ENCODE assay signal across 1 cellular context in the genomic region with DNA sequence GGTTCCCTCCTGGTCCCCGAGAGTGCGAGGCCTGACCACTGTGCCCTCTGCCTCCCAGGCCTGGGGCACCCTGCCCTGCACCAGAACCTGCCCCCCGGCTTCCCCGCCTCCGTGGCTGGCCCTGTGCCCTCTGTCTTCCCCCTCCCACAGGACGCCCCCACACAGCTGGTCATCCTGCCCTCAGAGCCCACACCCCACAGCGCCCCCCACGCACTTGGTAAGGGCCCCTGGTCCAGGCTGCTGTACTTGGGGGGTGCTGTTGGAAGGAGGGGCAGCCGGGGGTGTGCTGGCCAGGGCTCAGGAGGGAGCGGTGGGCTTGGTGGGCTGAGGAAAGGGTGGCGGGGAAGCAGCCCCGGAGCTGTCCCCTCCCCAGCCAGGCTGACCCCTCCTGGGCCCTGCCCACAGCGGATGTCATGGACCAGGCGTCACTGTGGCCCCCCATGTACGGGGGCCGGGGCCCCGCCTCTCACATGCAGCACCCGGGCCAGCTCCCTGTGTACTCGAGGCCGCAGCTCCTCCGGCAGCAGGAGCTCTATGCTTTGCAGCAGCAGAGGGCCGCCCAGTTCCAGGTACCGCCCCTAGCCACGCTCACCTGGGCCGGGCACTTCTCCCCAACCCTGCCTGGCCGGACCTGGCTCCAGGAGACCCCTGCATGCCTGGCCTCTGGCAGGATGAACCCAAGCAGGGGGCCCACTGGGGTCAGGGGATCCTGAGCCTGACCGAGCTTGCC.
TF ChIP-seq lines count a peak whose summit lies in the region.

No MANE protein-coding gene starts in this region.

TF ChIP-seq in GM23338, 12 proteins besides CTCF, POLR2A, EP300 and RAD21 (continued from another document):
- TF ChIP-seq, protein P1, sequence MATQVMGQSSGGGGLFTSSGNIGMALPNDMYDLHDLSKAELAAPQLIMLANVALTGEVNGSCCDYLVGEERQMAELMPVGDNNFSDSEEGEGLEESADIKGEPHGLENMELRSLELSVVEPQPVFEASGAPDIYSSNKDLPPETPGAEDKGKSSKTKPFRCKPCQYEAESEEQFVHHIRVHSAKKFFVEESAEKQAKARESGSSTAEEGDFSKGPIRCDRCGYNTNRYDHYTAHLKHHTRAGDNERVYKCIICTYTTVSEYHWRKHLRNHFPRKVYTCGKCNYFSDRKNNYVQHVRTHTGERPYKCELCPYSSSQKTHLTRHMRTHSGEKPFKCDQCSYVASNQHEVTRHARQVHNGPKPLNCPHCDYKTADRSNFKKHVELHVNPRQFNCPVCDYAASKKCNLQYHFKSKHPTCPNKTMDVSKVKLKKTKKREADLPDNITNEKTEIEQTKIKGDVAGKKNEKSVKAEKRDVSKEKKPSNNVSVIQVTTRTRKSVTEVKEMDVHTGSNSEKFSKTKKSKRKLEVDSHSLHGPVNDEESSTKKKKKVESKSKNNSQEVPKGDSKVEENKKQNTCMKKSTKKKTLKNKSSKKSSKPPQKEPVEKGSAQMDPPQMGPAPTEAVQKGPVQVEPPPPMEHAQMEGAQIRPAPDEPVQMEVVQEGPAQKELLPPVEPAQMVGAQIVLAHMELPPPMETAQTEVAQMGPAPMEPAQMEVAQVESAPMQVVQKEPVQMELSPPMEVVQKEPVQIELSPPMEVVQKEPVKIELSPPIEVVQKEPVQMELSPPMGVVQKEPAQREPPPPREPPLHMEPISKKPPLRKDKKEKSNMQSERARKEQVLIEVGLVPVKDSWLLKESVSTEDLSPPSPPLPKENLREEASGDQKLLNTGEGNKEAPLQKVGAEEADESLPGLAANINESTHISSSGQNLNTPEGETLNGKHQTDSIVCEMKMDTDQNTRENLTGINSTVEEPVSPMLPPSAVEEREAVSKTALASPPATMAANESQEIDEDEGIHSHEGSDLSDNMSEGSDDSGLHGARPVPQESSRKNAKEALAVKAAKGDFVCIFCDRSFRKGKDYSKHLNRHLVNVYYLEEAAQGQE (IDR thresholded peaks at IDR 0.05; ENCODE audit: unreplicated experiment) = no peak
- no peak for TF ChIP-seq EZH2 (IDR thresholded peaks at IDR 0.05; ENCODE audit: low read depth, unreplicated experiment)
- TF ChIP-seq STAT1 (IDR thresholded peaks at IDR 0.05; ENCODE audit: unreplicated experiment) = no peak
- no peak for TF ChIP-seq JUNB (IDR thresholded peaks at IDR 0.05; ENCODE audit: unreplicated experiment)
